Comparison of ENCODE assay signal across 9 cellular contexts in genomic region chr14:51862171-51862838, GRCh38. TPM values are rescaled to one million over a fixed set of nuclear protein-coding genes. Genes with fewer than 3 reads are reported as not detected.
DNase-seq lines count a peak whose midpoint lies in the region; ATAC-seq and TF ChIP-seq lines count a peak whose summit lies in the region.
"Had no signal": no experiment of that assay in that cellular context is flagged by ENCODE, and none has a peak within 500 bp of the region (broad histone marks: within the 10 kb centered on the region; RNA-seq: fewer than 3 reads in every experiment).

No MANE protein-coding gene starts in this region.

- H3K27ac ChIP-seq in heart left ventricle, result peak overlapping the region in 3 of 12 donors; percentile 8 to 89 (median 25)

- TF ChIP-seq CTCF in heart left ventricle (IDR thresholded peaks at IDR 0.05) (no peak), glutamatergic neuron (IDR thresholded peaks at IDR 0.05; ENCODE audit: partially characterized antibody, unreplicated experiment) (no peak), type B pancreatic cell (conservative IDR thresholded peaks at IDR 0.05) (no peak)

- peak overlapping the region in 10 of 12 donors; percentile 1 to 71 (median 56) for H3K4me3 ChIP-seq in heart left ventricle

- H3K27me3 Mint-ChIP-seq in T-helper 2 cell treated with Interferon-gamma antibody and Interleukin-4, amounts not matched to agents 5 μg/mL and 100 μg/mL, for 36 hours (ENCODE audit: low read depth), result no peaks in the 10 kb centered on the region
- H3K27me3 Mint-ChIP-seq in glutamatergic neuron (ENCODE audit: unreplicated experiment) (peaks cover 14% of the 10 kb centered on the region), type B pancreatic cell (peaks cover 22% of the 10 kb centered on the region)

- intact Hi-C loops in heart left ventricle (cut with DNase I) (loop anchor here in 2 of 10 donors (5.0 to 10.0 kb wide), 3 partner anchors 60 to 115 kb away; no protein-coding TSS in a partner anchor), left cardiac atrium (cut with DNase I) (loop anchor here in 1 of 2 donors (10.0 kb wide), 1 partner anchor 112 kb away; no protein-coding TSS in a partner anchor)

- H3K9me3 Mint-ChIP-seq in T-helper 2 cell treated with Interferon-gamma antibody and Interleukin-4, amounts not matched to agents 5 μg/mL and 100 μg/mL, for 36 hours, result no peaks in the 10 kb centered on the region
- peaks cover 11% of the 10 kb centered on the region for H3K9me3 Mint-ChIP-seq in glutamatergic neuron (ENCODE audit: unreplicated experiment)
- no peaks in the 10 kb centered on the region for H3K9me3 Mint-ChIP-seq in type B pancreatic cell

- H3K27me3 ChIP-seq in heart left ventricle, result no peaks in the 10 kb centered on the region

- 52 to 65% (median 58%) methylated on average over 5 of the region's 5 CpGs for WGBS in heart left ventricle, 4 donors

- ATAC-seq in heart left ventricle, result no peak
- no peak for ATAC-seq in left cardiac atrium
- no peak for ATAC-seq in GM21526 (IDR thresholded peaks at IDR 0.05; ENCODE audit: low FRiP score, unreplicated experiment)

- no peak for DNase-seq in heart left ventricle
- DNase-seq in left cardiac atrium, result no peak
- DNase-seq in T-helper 2 cell treated with Interferon-gamma antibody and Interleukin-4, amounts not matched to agents 5 μg/mL and 100 μg/mL, for 36 hours (ENCODE audit: low spot score), result peak; percentile 42
- no peak for DNase-seq in glutamatergic neuron
- DNase-seq in type B pancreatic cell (ENCODE audit: extremely low spot score, unreplicated experiment), result no peak
- DNase-seq in DMS53 (lab: John Stamatoyannopoulos, UW), result no peak
- DNase-seq in NCI-H510A treated with DMSO at 0.1 percent for 48 hours (lab: John Stamatoyannopoulos, UW), result no peak
- DNase-seq: mesendoderm had no signal

- no peak for TF ChIP-seq POLR2A in heart left ventricle (IDR thresholded peaks at IDR 0.05)

- H3K4me1 ChIP-seq in heart left ventricle, result peaks cover 0 to 81% (median 7%) of the 10 kb centered on the region in 12 donors

- no peaks in the 10 kb centered on the region for H3K36me3 ChIP-seq in heart left ventricle

- H3K4me1 Mint-ChIP-seq in T-helper 2 cell treated with Interferon-gamma antibody and Interleukin-4, amounts not matched to agents 5 μg/mL and 100 μg/mL, for 36 hours (ENCODE audit: low read depth), result peaks cover 47% of the 10 kb centered on the region
- peaks cover 20% of the 10 kb centered on the region for H3K4me1 Mint-ChIP-seq in glutamatergic neuron (ENCODE audit: low read depth, unreplicated experiment)
- H3K4me1 Mint-ChIP-seq in type B pancreatic cell (ENCODE audit: unreplicated experiment), result peaks cover 34% of the 10 kb centered on the region

- peaks cover 13% of the 10 kb centered on the region for H3K36me3 Mint-ChIP-seq in T-helper 2 cell treated with Interferon-gamma antibody and Interleukin-4, amounts not matched to agents 5 μg/mL and 100 μg/mL, for 36 hours (ENCODE audit: low read depth)
- H3K36me3 Mint-ChIP-seq in glutamatergic neuron (ENCODE audit: unreplicated experiment), result peaks cover under 1% of the 10 kb centered on the region
- H3K36me3 Mint-ChIP-seq in type B pancreatic cell, result no peaks in the 10 kb centered on the region

- peak overlapping the region; percentile 97 for H3K4me3 Mint-ChIP-seq in T-helper 2 cell treated with Interferon-gamma antibody and Interleukin-4, amounts not matched to agents 5 μg/mL and 100 μg/mL, for 36 hours
- peak overlapping the region; percentile 98 for H3K4me3 Mint-ChIP-seq in glutamatergic neuron (ENCODE audit: unreplicated experiment)
- H3K4me3 Mint-ChIP-seq in type B pancreatic cell, result peak overlapping the region; percentile 89

- H3K9me3 ChIP-seq in heart left ventricle, result no peaks in the 10 kb centered on the region

- H3K27ac Mint-ChIP-seq in T-helper 2 cell treated with Interferon-gamma antibody and Interleukin-4, amounts not matched to agents 5 μg/mL and 100 μg/mL, for 36 hours, result peak overlapping the region; percentile 95
- H3K27ac Mint-ChIP-seq in glutamatergic neuron (ENCODE audit: unreplicated experiment) (peak overlapping the region; percentile 76), type B pancreatic cell (no peak overlapping the region)

RNA-seq across cellular contexts. Expression of gene GNG2, which starts 1.9 kb away (rescaled TPM):
- total RNA-seq in heart left ventricle, result 10 to 100 TPM in 2 of 9 donors, 1 to 10 TPM in 7; 3.3 to 29.2 (median 7.8) TPM
- 1 to 10 TPM; 3.1 to 3.7 TPM for polyA plus RNA-seq in heart left ventricle
- 10 to 100 TPM; 15.0 to 25.6 TPM for total RNA-seq in left cardiac atrium
- total RNA-seq in glutamatergic neuron (ENCODE audit: unreplicated experiment), result 245 TPM
- total RNA-seq in type B pancreatic cell (ENCODE audit: low replicate concordance), result 8.7 and 45.3 TPM in 2 replicates
